ENCODE assay signal across 1 cellular context in the genomic region with DNA sequence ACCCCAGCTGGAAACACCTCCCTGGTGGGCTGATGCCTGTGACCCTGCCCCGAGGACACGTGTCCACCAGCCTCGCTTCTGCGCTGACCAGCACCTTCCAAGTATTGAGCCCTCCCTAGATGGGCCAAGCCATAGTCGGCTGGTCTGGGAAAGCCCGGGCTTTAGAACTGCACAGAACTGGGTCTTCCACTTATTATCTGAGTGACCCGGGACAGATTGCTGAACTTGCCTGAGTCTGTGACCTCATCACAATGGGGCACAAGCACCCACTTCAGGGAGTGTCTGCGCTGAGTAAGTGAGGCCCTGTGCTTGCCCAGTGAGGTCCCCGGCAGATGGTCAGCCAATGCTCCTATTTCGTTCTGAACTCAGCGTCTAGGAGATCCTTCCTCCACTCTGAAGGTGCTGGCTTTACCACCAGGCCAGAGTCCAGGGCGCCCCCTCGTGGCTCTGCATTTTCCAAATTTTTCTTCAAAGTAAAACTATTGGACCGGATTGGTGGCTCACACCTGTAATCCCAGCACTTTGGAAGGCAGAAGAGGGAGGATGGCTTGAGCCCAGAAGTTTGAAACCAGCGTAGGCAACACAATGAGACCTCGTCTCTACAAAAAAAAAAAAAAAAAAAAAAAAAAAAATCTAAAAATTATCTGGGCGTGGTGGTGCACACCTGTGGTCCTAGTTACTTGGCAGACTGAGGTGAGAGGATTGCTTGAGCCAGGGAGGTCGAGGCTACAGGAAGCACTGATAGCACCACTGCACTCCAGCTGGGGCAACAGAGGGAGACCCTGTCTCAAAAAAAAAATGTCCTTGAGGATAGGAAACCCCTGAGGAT.
TF ChIP-seq lines count a peak whose summit lies in the region.

No MANE protein-coding gene starts in this region.

TF ChIP-seq in GM23338, 12 proteins besides CTCF, POLR2A, EP300 and RAD21 (continued from another document):
- TF ChIP-seq ZNF462 (CRISPR knock-in tag; IDR thresholded peaks at IDR 0.05) (no peak), REST (IDR thresholded peaks at IDR 0.05; ENCODE audit: unreplicated experiment) (no peak), ZNF331 (CRISPR knock-in tag; IDR thresholded peaks at IDR 0.05; ENCODE audit: low read depth) (no peak), NANOG (IDR thresholded peaks at IDR 0.05; ENCODE audit: borderline replicate concordance) (no peak), CREB1 (CRISPR knock-in tag; IDR thresholded peaks at IDR 0.05; ENCODE audit: low read depth) (no peak)
- TF ChIP-seq, protein P1, sequence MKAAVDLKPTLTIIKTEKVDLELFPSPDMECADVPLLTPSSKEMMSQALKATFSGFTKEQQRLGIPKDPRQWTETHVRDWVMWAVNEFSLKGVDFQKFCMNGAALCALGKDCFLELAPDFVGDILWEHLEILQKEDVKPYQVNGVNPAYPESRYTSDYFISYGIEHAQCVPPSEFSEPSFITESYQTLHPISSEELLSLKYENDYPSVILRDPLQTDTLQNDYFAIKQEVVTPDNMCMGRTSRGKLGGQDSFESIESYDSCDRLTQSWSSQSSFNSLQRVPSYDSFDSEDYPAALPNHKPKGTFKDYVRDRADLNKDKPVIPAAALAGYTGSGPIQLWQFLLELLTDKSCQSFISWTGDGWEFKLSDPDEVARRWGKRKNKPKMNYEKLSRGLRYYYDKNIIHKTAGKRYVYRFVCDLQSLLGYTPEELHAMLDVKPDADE (IDR thresholded peaks at IDR 0.05): no peak
TF ChIP-seq in GM23338: peak in this region for 0.
